ENCODE assay signal across 1 cellular context in the genomic region with DNA sequence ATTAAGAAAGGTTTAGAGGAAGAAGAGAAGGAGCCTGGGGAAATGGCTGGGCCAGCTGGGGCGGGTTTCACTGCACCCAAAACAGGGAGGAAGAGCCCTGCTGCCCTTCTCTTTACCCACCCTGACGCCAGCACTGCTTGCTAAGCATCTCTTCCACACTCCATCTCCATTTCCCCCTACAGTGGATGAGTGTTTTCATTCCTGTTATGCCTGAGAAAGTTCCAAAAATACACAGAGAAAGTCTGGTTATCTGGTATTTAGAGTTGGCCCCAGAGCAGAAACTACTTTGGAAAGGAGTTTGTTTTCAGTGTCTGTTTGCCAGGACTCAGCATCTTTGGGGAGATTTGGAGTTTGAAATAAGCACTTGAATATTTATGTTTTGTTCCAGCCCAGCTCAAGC.
TF ChIP-seq lines count a peak whose summit lies in the region.

No MANE protein-coding gene starts in this region.

TF ChIP-seq in HepG2, 621 proteins besides CTCF, POLR2A, EP300 and RAD21 (continued from another document):
- TF ChIP-seq, protein P1, sequence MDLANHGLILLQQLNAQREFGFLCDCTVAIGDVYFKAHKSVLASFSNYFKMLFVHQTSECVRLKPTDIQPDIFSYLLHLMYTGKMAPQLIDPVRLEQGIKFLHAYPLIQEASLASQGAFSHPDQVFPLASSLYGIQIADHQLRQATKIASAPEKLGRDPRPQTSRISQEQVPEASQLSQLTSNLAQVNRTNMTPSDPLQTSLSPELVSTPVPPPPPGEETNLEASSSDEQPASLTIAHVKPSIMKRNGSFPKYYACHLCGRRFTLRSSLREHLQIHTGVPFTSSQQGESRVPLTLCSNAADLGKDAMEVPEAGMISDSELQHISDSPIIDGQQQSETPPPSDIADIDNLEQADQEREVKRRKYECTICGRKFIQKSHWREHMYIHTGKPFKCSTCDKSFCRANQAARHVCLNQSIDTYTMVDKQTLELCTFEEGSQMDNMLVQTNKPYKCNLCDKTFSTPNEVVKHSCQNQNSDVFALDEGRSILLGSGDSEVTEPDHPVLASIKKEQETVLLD (CRISPR knock-in tag; IDR thresholded peaks at IDR 0.05; ENCODE audit: low read depth): no peak
- no peak for TF ChIP-seq AKAP8 (CRISPR knock-in tag; IDR thresholded peaks at IDR 0.05)
- no peak for TF ChIP-seq ATF6 (CRISPR knock-in tag; conservative IDR thresholded peaks at IDR 0.05)
- TF ChIP-seq THAP11 (CRISPR knock-in tag; IDR thresholded peaks at IDR 0.05): no peak
- no peak for TF ChIP-seq ARNT (IDR thresholded peaks at IDR 0.05)
- TF ChIP-seq FOXM1 (CRISPR knock-in tag; IDR thresholded peaks at IDR 0.05): no peak
- TF ChIP-seq CBX1 (IDR thresholded peaks at IDR 0.05; ENCODE audit: low read depth): no peak
- no peak for TF ChIP-seq ZFP62 (CRISPR knock-in tag; IDR thresholded peaks at IDR 0.05)
- no peak for TF ChIP-seq ZSCAN9 (CRISPR knock-in tag; IDR thresholded peaks at IDR 0.05; ENCODE audit: borderline replicate concordance)
TF ChIP-seq in HepG2: peak in this region for 0.
